In the genomic region with DNA sequence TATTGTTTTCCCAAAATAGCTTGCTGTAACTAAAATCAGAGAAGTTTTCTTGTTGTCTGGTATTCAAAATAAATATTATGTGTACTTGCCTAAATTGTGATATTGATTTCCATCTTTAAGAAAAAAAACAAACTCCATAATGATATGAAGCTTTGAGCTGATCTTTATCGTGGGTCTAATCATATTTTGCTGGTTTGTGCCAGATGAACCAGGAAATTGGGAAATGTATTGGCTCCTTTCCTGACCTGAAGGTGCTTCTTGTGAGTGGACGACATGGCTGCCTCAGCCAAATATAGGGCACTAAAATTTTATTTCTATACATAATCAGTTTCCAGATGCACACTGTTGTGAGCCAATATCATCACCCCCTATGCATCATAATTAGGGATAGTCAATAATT, we compare ENCODE assay signal across 28 cellular contexts.
"Had no signal": no experiment of that assay in that cellular context is flagged by ENCODE, and none has a peak within 500 bp of the region (broad histone marks: within the 10 kb centered on the region; RNA-seq: fewer than 3 reads in every experiment).

No MANE protein-coding gene starts in this region.

- H3K27ac ChIP-seq: neural progenitor cell, ovary, parathyroid adenoma, psoas muscle, skin epidermis, spleen, suprapubic skin, testis, tibial artery, transverse colon, upper lobe of right lung, uterus had no signal

- H3K79me2 ChIP-seq: parathyroid adenoma had no signal

- DNase-seq: natural killer cell; occipital lobe; ovary; posterior cingulate gyrus; psoas muscle; right cardiac atrium; spleen; stimulated activated CD4-positive, alpha-beta T cell treated with anti-CD3 and anti-CD28 coated beads, Interleukin-12 subunit alpha, Interleukin-12 subunit beta, amount 100 ng/mL, for 4 hours; stimulated activated CD4-positive, alpha-beta T cell treated with anti-CD3 and anti-CD28 coated beads, Interleukin-1b, Interleukin-23, amount 100 ng/mL, for 48 hours; stimulated activated CD4-positive, alpha-beta T cell treated with anti-CD3 and anti-CD28 coated beads, Interleukin-4, amount 100 ng/mL, for 1 hour; stimulated activated CD4-positive, alpha-beta T cell treated with anti-CD3 and anti-CD28 coated beads, Interleukin-4, amount 100 ng/mL, for 4 hours; stimulated activated CD8-positive, alpha-beta memory T cell treated with anti-CD3 and anti-CD28 coated beads, Interleukin-4, amount 100 ng/mL, for 48 hours; stimulated activated naive CD4-positive, alpha-beta T cell; stimulated activated naive CD8-positive, alpha-beta T cell treated with anti-CD3 and anti-CD28 coated beads, Interleukin-15, amount 100 ng/mL, for 72 hours; stimulated activated naive CD8-positive, alpha-beta T cell treated with anti-CD3 and anti-CD28 coated beads, Interleukin-15, Interleukin-2, amounts not matched to agents 100 U/mL and 50 U/mL, for 24 hours; substantia nigra; testis; tibial artery; transverse colon; upper lobe of right lung; uterus had no signal

- H3K9me3 ChIP-seq: ovary, psoas muscle, spleen, suprapubic skin, testis, tibial artery, transverse colon, upper lobe of right lung, uterus had no signal

- H3K36me3 ChIP-seq: neural progenitor cell, ovary, spleen, suprapubic skin, tibial artery, transverse colon, upper lobe of right lung, uterus had no signal

- H3K4me2 ChIP-seq: neural progenitor cell, smooth muscle cell had no signal

- H3K4me1 ChIP-seq: neural progenitor cell, parathyroid adenoma, psoas muscle, spleen, testis, tibial artery, transverse colon, upper lobe of right lung, uterus had no signal

- H2AFZ ChIP-seq: neural progenitor cell, parathyroid adenoma had no signal

- ATAC-seq: natural killer cell; psoas muscle; right cardiac atrium; sciatic nerve; stimulated activated memory B cell treated with anti-CD40 and anti-IgM and Interleukin-4, amounts not matched to agents 10 μg/mL and 1 μg/mL and 100 μg/mL, for 72 hours; stimulated activated naive CD8-positive, alpha-beta T cell treated with anti-CD3 and anti-CD28 coated beads, Interleukin-15, amount 100 ng/mL, for 72 hours; stimulated activated naive CD8-positive, alpha-beta T cell treated with anti-CD3 and anti-CD28 coated beads, Interleukin-15, Interleukin-2, amounts not matched to agents 100 U/mL and 50 U/mL, for 24 hours; upper lobe of right lung had no signal

- H3K27me3 ChIP-seq: neural progenitor cell, ovary, spleen, suprapubic skin, testis, tibial artery, transverse colon, upper lobe of right lung, uterus had no signal

- H3K9ac ChIP-seq: neural progenitor cell, parathyroid adenoma had no signal

- H3K4me3 ChIP-seq: neural progenitor cell, ovary, psoas muscle, skin epidermis, smooth muscle cell, spleen, suprapubic skin, testis, tibial artery, transverse colon, upper lobe of right lung, uterus had no signal
